14 cellular contexts compared by ENCODE assay signal in genomic region chr17:50537721-50538548, GRCh38. TPM values are rescaled to one million over a fixed set of nuclear protein-coding genes. Genes with fewer than 3 reads are reported as not detected.
"Had no signal": no experiment of that assay in that cellular context is flagged by ENCODE, and none has a peak within 500 bp of the region (broad histone marks: within the 10 kb centered on the region; RNA-seq: fewer than 3 reads in every experiment).

No MANE protein-coding gene starts in this region.

- H3K27ac ChIP-seq: testis had no signal

- H3K27me3 ChIP-seq: testis had no signal

- DNase-seq: activated CD4-positive, alpha-beta T cell treated with anti-CD3 and anti-CD28 coated beads for 48 hours; activated naive CD4-positive, alpha-beta T cell; esophagus squamous epithelium; foreskin fibroblast; immature natural killer cell; naive thymus-derived CD8-positive, alpha-beta T cell; stimulated activated CD4-positive, alpha-beta T cell treated with anti-CD3 and anti-CD28 coated beads, Interleukin-4, amount 100 ng/mL, for 24 hours; T-cell; testis had no signal

- H3K9me3 ChIP-seq: esophagus squamous epithelium, testis had no signal

- H3K4me3 ChIP-seq: esophagus squamous epithelium, lung, testis had no signal

RNA-seq across cellular contexts. Expression of gene EPN3, which starts 5.4 kb away (rescaled TPM):
- total RNA-seq: activated T-helper 1 cell treated with anti-CD3 and anti-CD28 coated beads, Interleukin-12 subunit alpha, Interleukin-12 subunit beta, Interleukin-2, Interleukin-4 antibody, amounts not matched to agents 30 ng/mL and 10 ng/mL and 1 ng/mL, durations not matched to agents 14 hours and 24 hours and 36 hours; mononuclear cell; naive thymus-derived CD8-positive, alpha-beta T cell; omental fat pad had no signal
- polyA plus RNA-seq: immature natural killer cell; naive thymus-derived CD8-positive, alpha-beta T cell had no signal

RNA-seq across cellular contexts. Expression of gene CACNA1G, which starts 22.6 kb away (rescaled TPM):
- total RNA-seq: pulmonary artery endothelial cell, T-cell had no signal
- polyA plus RNA-seq: immature natural killer cell; naive thymus-derived CD8-positive, alpha-beta T cell had no signal
